15 cellular contexts compared by ENCODE assay signal in genomic region chr2:8329660-8330622, GRCh38.
DNase-seq lines count a peak whose midpoint lies in the region; ATAC-seq and TF ChIP-seq lines count a peak whose summit lies in the region.
"Had no signal": no experiment of that assay in that cellular context is flagged by ENCODE, and none has a peak within 500 bp of the region (broad histone marks: within the 10 kb centered on the region; RNA-seq: fewer than 3 reads in every experiment).

No MANE protein-coding gene starts in this region.

- ATAC-seq in WTC11 (peak; percentile 38), gastrocnemius medialis (no peak), HG03342 (IDR thresholded peaks at IDR 0.05; ENCODE audit: unreplicated experiment) (no peak)
- ATAC-seq in stimulated activated naive CD8-positive, alpha-beta T cell treated with anti-CD3 and anti-CD28 coated beads, Interleukin-15, amount 100 ng/mL, for 72 hours = no peak
- ATAC-seq: left lung had no signal

- peaks cover 10% of the 10 kb centered on the region for H3K27me3 ChIP-seq in AG04450 (ENCODE audit: control insufficient read depth, insufficient read depth, low read length)
- H3K27me3 ChIP-seq in CD4-positive, alpha-beta memory T cell (ENCODE audit: insufficient read depth, low read length) = no peaks in the 10 kb centered on the region
- H3K27me3 ChIP-seq in gastrocnemius medialis = no peaks in the 10 kb centered on the region
- H3K27me3 ChIP-seq in esophagus squamous epithelium = peaks cover 0 to 3% (median 0%) of the 10 kb centered on the region in 4 donors
- H3K27me3 ChIP-seq: left lung had no signal

- no peaks in the 10 kb centered on the region for H3K36me3 ChIP-seq in CD4-positive, alpha-beta memory T cell (ENCODE audit: insufficient read depth, low read length)
- H3K36me3 ChIP-seq in gastrocnemius medialis = no peaks in the 10 kb centered on the region
- H3K36me3 ChIP-seq in esophagus squamous epithelium = no peaks in the 10 kb centered on the region
- H3K36me3 ChIP-seq: left lung had no signal

- H3K4me3 ChIP-seq in AG04450 (ENCODE audit: low read depth, low read length) (no peak overlapping the region), gastrocnemius medialis (no peak overlapping the region), esophagus squamous epithelium (no peak overlapping the region)
- H3K4me3 ChIP-seq in CD4-positive, alpha-beta memory T cell (ENCODE audit: low read length in 2 of 2) = no peak overlapping the region
- H3K4me3 ChIP-seq: left lung, smooth muscle cell had no signal

- 64 to 72% methylated on average over 16 to 17 of the region's 17 CpGs for WGBS in esophagus squamous epithelium, 2 donors

- POLR2A ChIA-PET in AG04450 (lab: Yijun Ruan, JAX) (no interaction called here), WTC11 (lab: Charles Lee) (no interaction called here)
- POLR2A ChIA-PET in CD4-positive, alpha-beta memory T cell (lab: Charles Lee; ENCODE audit: partially characterized antibody) = interaction anchor here (3.6 kb wide), 1 partner anchor 16 kb away, joined by 18 read pairs; no protein-coding TSS in a partner anchor

- H3K27ac ChIP-seq in AG04450 (ENCODE audit: low read depth, low read length) = no peak overlapping the region
- H3K27ac ChIP-seq in CD4-positive, alpha-beta memory T cell (ENCODE audit: low read depth, low read length) = no peak overlapping the region
- H3K27ac ChIP-seq in gastrocnemius medialis = no peak overlapping the region
- H3K27ac ChIP-seq in esophagus squamous epithelium = peak overlapping the region in 1 of 4 donors; percentile 12
- H3K27ac ChIP-seq: left lung had no signal

- no peaks in the 10 kb centered on the region for H3K36me3 Mint-ChIP-seq in CD4-positive, alpha-beta memory T cell
- peaks cover 2% of the 10 kb centered on the region; the same call in 1 of the 2 replicates for H3K36me3 Mint-ChIP-seq in WTC11
- H3K36me3 Mint-ChIP-seq: activated naive CD8-positive, alpha-beta T cell; type B pancreatic cell had no signal

- peaks cover 26 to 79% (median 43%) of the 10 kb centered on the region in 4 donors for H3K4me1 Mint-ChIP-seq in CD4-positive, alpha-beta memory T cell
- peaks cover 15% of the 10 kb centered on the region for H3K4me1 Mint-ChIP-seq in WTC11
- H3K4me1 Mint-ChIP-seq in stimulated activated naive CD8-positive, alpha-beta T cell treated with anti-CD3 and anti-CD28 coated beads, Interleukin-15, amount 100 ng/mL, for 72 hours = peaks cover 23% of the 10 kb centered on the region

- DNase-seq in AG04450 (ENCODE audit: low read depth, low spot score) (no peak), WTC11 (ENCODE audit: low spot score) (no peak), left kidney (ENCODE audit: low read depth, low spot score) (peak; percentile 46), gastrocnemius medialis (no peak), esophagus squamous epithelium (lab: John Stamatoyannopoulos, UW) (no peak)
- DNase-seq in CD4-positive, alpha-beta memory T cell = peak in 4 of 5 donors; percentile 22 to 36 (median 29)
- DNase-seq in stimulated activated naive CD8-positive, alpha-beta T cell treated with anti-CD3 and anti-CD28 coated beads, Interleukin-15, amount 100 ng/mL, for 72 hours = no peak
- DNase-seq: activated CD4-positive, CD25-positive, alpha-beta regulatory T cell treated with anti-CD3 and anti-CD28 coated beads, Interleukin-2, amount 50 U/mL, for 72 hours; DMS79; NCI-H2171 treated with DMSO at 0.1 percent for 48 hours had no signal

- in situ Hi-C loops in gastrocnemius medialis (cut with MboI; ENCODE audit: low sequenced_read_pairs in 4 of 4) = no loop called here

- CTCF ChIA-PET in AG04450 (lab: Charles Lee) = no interaction called here
- CTCF ChIA-PET in CD4-positive, alpha-beta memory T cell (lab: Charles Lee; ENCODE audit: partially characterized antibody) = no interaction called here
- CTCF ChIA-PET in WTC11 (lab: Charles Lee) = no interaction called here

- H3K4me3 Mint-ChIP-seq in CD4-positive, alpha-beta memory T cell = peak overlapping the region in 6 of 8 donors; percentile 40 to 75 (median 46)
- H3K4me3 Mint-ChIP-seq in WTC11 = no peak overlapping the region
- H3K4me3 Mint-ChIP-seq in stimulated activated naive CD8-positive, alpha-beta T cell treated with anti-CD3 and anti-CD28 coated beads, Interleukin-15, amount 100 ng/mL, for 72 hours = no peak overlapping the region
- H3K4me3 Mint-ChIP-seq: activated naive CD8-positive, alpha-beta T cell; type B pancreatic cell had no signal

- no peaks in the 10 kb centered on the region for H3K27me3 Mint-ChIP-seq in CD4-positive, alpha-beta memory T cell
- no peaks in the 10 kb centered on the region for H3K27me3 Mint-ChIP-seq in WTC11 (ENCODE audit: low read depth)
- H3K27me3 Mint-ChIP-seq in stimulated activated naive CD8-positive, alpha-beta T cell treated with anti-CD3 and anti-CD28 coated beads, Interleukin-15, amount 100 ng/mL, for 72 hours = peaks cover 17% of the 10 kb centered on the region
- H3K27me3 Mint-ChIP-seq: activated naive CD8-positive, alpha-beta T cell; type B pancreatic cell had no signal

- 0 out of 2 replicates have a peak, but pooled peaks have one; percentile 4 for TF ChIP-seq CTCF in AG04450 (IDR thresholded peaks at IDR 0.05; ENCODE audit: low read depth, low read length)
- TF ChIP-seq CTCF in WTC11 (IDR thresholded peaks at IDR 0.05) = no peak
- no peak for TF ChIP-seq CTCF in gastrocnemius medialis (IDR thresholded peaks at IDR 0.05 in 4 of 5, conservative IDR thresholded peaks at IDR 0.05 in 1 of 5)
- TF ChIP-seq CTCF in esophagus squamous epithelium (IDR thresholded peaks at IDR 0.05) = no peak

- intact Hi-C loops in CD4-positive, alpha-beta memory T cell (cut with micrococcal nuclease) = no loop called here
- intact Hi-C loops in gastrocnemius medialis (cut with DNase I; ENCODE audit: low total_unique reads) (no loop called here), esophagus squamous epithelium (cut with DNase I) (no loop called here)

- TF ChIP-seq POLR2A in gastrocnemius medialis (IDR thresholded peaks at IDR 0.05) (no peak), esophagus squamous epithelium (IDR thresholded peaks at IDR 0.05) (no peak)

- peaks cover 0 to 2% (median 0%) of the 10 kb centered on the region in 8 donors for H3K9me3 Mint-ChIP-seq in CD4-positive, alpha-beta memory T cell
- peaks cover 5% of the 10 kb centered on the region for H3K9me3 Mint-ChIP-seq in WTC11
- no peaks in the 10 kb centered on the region for H3K9me3 Mint-ChIP-seq in stimulated activated naive CD8-positive, alpha-beta T cell treated with anti-CD3 and anti-CD28 coated beads, Interleukin-15, amount 100 ng/mL, for 72 hours
- H3K9me3 Mint-ChIP-seq: type B pancreatic cell had no signal

- H3K4me1 ChIP-seq in CD4-positive, alpha-beta memory T cell (ENCODE audit: insufficient read depth, low read length) = peaks cover 47% of the 10 kb centered on the region
- H3K4me1 ChIP-seq in gastrocnemius medialis = no peaks in the 10 kb centered on the region
- H3K4me1 ChIP-seq in esophagus squamous epithelium = peaks cover 0 to 12% (median 3%) of the 10 kb centered on the region in 3 donors

- H3K9me3 ChIP-seq in AG04450 (ENCODE audit: control insufficient read depth, insufficient read depth, low read length) (peaks cover under 1% of the 10 kb centered on the region; the same call in 1 of the 2 replicates), gastrocnemius medialis (no peaks in the 10 kb centered on the region), esophagus squamous epithelium (no peaks in the 10 kb centered on the region)
- H3K9me3 ChIP-seq in CD4-positive, alpha-beta memory T cell (ENCODE audit: control insufficient read depth in 1 of 2, low read length in 2 of 2) = no peaks in the 10 kb centered on the region
- H3K9me3 ChIP-seq: left lung had no signal

- H3K27ac Mint-ChIP-seq in CD4-positive, alpha-beta memory T cell = peak overlapping the region in 6 of 7 donors; percentile 29 to 89 (median 65)
- H3K27ac Mint-ChIP-seq in WTC11 = no peak overlapping the region
- H3K27ac Mint-ChIP-seq in stimulated activated naive CD8-positive, alpha-beta T cell treated with anti-CD3 and anti-CD28 coated beads, Interleukin-15, amount 100 ng/mL, for 72 hours = peak overlapping the region in 1 of 2 donors; percentile 9
- H3K27ac Mint-ChIP-seq: activated naive CD8-positive, alpha-beta T cell; type B pancreatic cell had no signal

TF ChIP-seq in WTC11, 78 proteins besides CTCF, POLR2A, EP300 and RAD21:
- TF ChIP-seq TEAD1 (CRISPR knock-in tag; IDR thresholded peaks at IDR 0.05) (0 out of 2 replicates have a peak, but pooled peaks have one; percentile 17), CREB1 (CRISPR knock-in tag; IDR thresholded peaks at IDR 0.05) (no peak), NR1H2 (CRISPR knock-in tag; IDR thresholded peaks at IDR 0.05) (no peak)

Comparison
In these comparisons a context has a peak if more than half of its experiments do, and no peak if none do; other contexts are left out.
1. DNase-seq: peak in CD4-positive, alpha-beta memory T cell (4 of 5) and left kidney (single experiment); none in AG04450 (single experiment), WTC11 (single experiment), gastrocnemius medialis (0 of 2), esophagus squamous epithelium (single experiment) and stimulated activated naive CD8-positive, alpha-beta T cell treated with anti-CD3 and anti-CD28 coated beads, Interleukin-15, amount 100 ng/mL, for 72 hours (0 of 2).
2. H3K4me3 Mint-ChIP-seq: peak in CD4-positive, alpha-beta memory T cell (6 of 8); none in WTC11 (single experiment) and stimulated activated naive CD8-positive, alpha-beta T cell treated with anti-CD3 and anti-CD28 coated beads, Interleukin-15, amount 100 ng/mL, for 72 hours (0 of 2).